13 cellular contexts compared by ENCODE assay signal in genomic region chr2:7052404-7052803, GRCh38.
DNase-seq lines count a peak whose midpoint lies in the region; ATAC-seq and TF ChIP-seq lines count a peak whose summit lies in the region.
"Had no signal": no experiment of that assay in that cellular context is flagged by ENCODE, and none has a peak within 500 bp of the region (broad histone marks: within the 10 kb centered on the region; RNA-seq: fewer than 3 reads in every experiment).

No MANE protein-coding gene starts in this region.

- no peaks in the 10 kb centered on the region for H3K4me1 Mint-ChIP-seq in immature natural killer cell

- no peaks in the 10 kb centered on the region for H3K9me3 Mint-ChIP-seq in immature natural killer cell

- H3K36me3 ChIP-seq in MG63, result no peaks in the 10 kb centered on the region

- no peak overlapping the region for H3K4me3 ChIP-seq in GM12865 (ENCODE audit: low read depth, low read length)
- no peak overlapping the region for H3K4me3 ChIP-seq in MG63

- peaks cover 3 to 9% (median 6%) of the 10 kb centered on the region in 3 donors for H3K27me3 Mint-ChIP-seq in immature natural killer cell (ENCODE audit: low read depth in 3 of 3)

- ATAC-seq in GM19397 (IDR thresholded peaks at IDR 0.05; ENCODE audit: unreplicated experiment) (peak; percentile 86), HG02840 (IDR thresholded peaks at IDR 0.05; ENCODE audit: low FRiP score, unreplicated experiment) (peak; percentile 75), HG03520 (IDR thresholded peaks at IDR 0.05; ENCODE audit: unreplicated experiment) (peak; percentile 65)
- ATAC-seq: foreskin keratinocyte had no signal

- peaks cover 0 to 8% (median 4%) of the 10 kb centered on the region in 3 donors for H3K36me3 Mint-ChIP-seq in immature natural killer cell

- no peaks in the 10 kb centered on the region for H3K9me3 ChIP-seq in MG63

- H3K27me3 ChIP-seq in MG63, result no peaks in the 10 kb centered on the region
- H3K27me3 ChIP-seq: foreskin keratinocyte had no signal

- no peak overlapping the region for H3K4me3 Mint-ChIP-seq in immature natural killer cell

- DNase-seq in GM12865 (ENCODE audit: low read depth) (peak; percentile 59), DMS53 (lab: John Stamatoyannopoulos, UW) (no peak), immature natural killer cell (no peak), MG63 (no peak), hypothalamus (lab: John Stamatoyannopoulos, UW) (no peak)
- DNase-seq: amygdala, DMS79 treated with DMSO at 0.1 percent for 48 hours, foreskin keratinocyte, NCI-H524, trophoblast cell had no signal

- no peak overlapping the region for H3K27ac Mint-ChIP-seq in immature natural killer cell

- TF ChIP-seq CTCF in GM12865 (IDR thresholded peaks at IDR 0.05; ENCODE audit: insufficient read depth, low read depth, low read length, missing control alignments), result no peak
